Comparison of ENCODE assay signal across 17 cellular contexts in genomic region chr5:79011219-79011836, GRCh38. TPM values are rescaled to one million over a fixed set of nuclear protein-coding genes. Genes with fewer than 3 reads are reported as not detected.
DNase-seq lines count a peak whose midpoint lies in the region; ATAC-seq and TF ChIP-seq lines count a peak whose summit lies in the region.
"Had no signal": no experiment of that assay in that cellular context is flagged by ENCODE, and none has a peak within 500 bp of the region (broad histone marks: within the 10 kb centered on the region; RNA-seq: fewer than 3 reads in every experiment).

No MANE protein-coding gene starts in this region.

- no TSS peak for BruUV-seq in OCI-LY7 (replicated peaks; lab: Mats Ljungman, UMichigan)
- no TSS peak for BruUV-seq in PC-3 (replicated peaks; lab: Mats Ljungman, UMichigan)

- TF ChIP-seq CTCF in cardiac muscle cell (IDR thresholded peaks at IDR 0.05; ENCODE audit: low read depth, low read length) (peak; percentile 15), OCI-LY7 (conservative IDR thresholded peaks at IDR 0.05; ENCODE audit: low read length) (0 out of 2 replicates have a peak, but pooled peaks have one; percentile 34), fibroblast of mammary gland (conservative IDR thresholded peaks at IDR 0.05; ENCODE audit: control insufficient read depth, insufficient read depth, low read depth, low read length) (peak; percentile 35), PC-3 (conservative IDR thresholded peaks at IDR 0.05; ENCODE audit: low read depth, low read length) (no peak)

- no peaks in the 10 kb centered on the region for H3F3A ChIP-seq in PC-3 (ENCODE audit: low read length, unreplicated experiment)

- H3K79me2 ChIP-seq in OCI-LY7 (ENCODE audit: insufficient read depth, low read depth, low read length), result no peaks in the 10 kb centered on the region
- H3K79me2 ChIP-seq in PC-3 (ENCODE audit: low read length), result no peaks in the 10 kb centered on the region

- H3K9me2 ChIP-seq in OCI-LY7 (ENCODE audit: insufficient read depth, low read length) (no peaks in the 10 kb centered on the region), PC-3 (replicated peaks; ENCODE audit: low read length) (no peaks in the 10 kb centered on the region)

- H3K27me3 ChIP-seq in cardiac muscle cell (no peaks in the 10 kb centered on the region), right cardiac atrium (ENCODE audit: control insufficient read depth, insufficient read depth) (no peaks in the 10 kb centered on the region), PC-3 (ENCODE audit: low read length) (no peaks in the 10 kb centered on the region)
- H3K27me3 ChIP-seq: upper lobe of right lung had no signal

- H4K20me1 ChIP-seq in OCI-LY7 (ENCODE audit: insufficient read depth, low read length) (no peaks in the 10 kb centered on the region), PC-3 (ENCODE audit: low read length) (no peaks in the 10 kb centered on the region)

- DNase-seq in cardiac muscle cell (ENCODE audit: low read depth in 1 of 2, low spot score in 1 of 2), result peak in 1 of 2 donors; percentile 53
- DNase-seq in right cardiac atrium, result no peak
- DNase-seq in OCI-LY7 (ENCODE audit: low spot score), result no peak
- DNase-seq in fibroblast of mammary gland (ENCODE audit: low read depth), result peak; percentile 74
- DNase-seq in PC-3, result no peak
- DNase-seq: ACHN; activated CD8-positive, alpha-beta T cell treated with anti-CD3 and anti-CD28 coated beads for 36 hours; NCI-H1417; NCI-H226; retina; stimulated activated CD4-positive, alpha-beta T cell treated with anti-CD3 and anti-CD28 coated beads, Interleukin-2, amount 100 ng/mL, for 48 hours; upper lobe of right lung had no signal

- POLR2A ChIA-PET in OCI-LY7 (lab: Charles Lee), result no interaction called here
- POLR2A ChIA-PET in PC-3 (lab: Charles Lee; ENCODE audit: unreplicated experiment), result no interaction called here

- H3K4me2 ChIP-seq in OCI-LY7 (ENCODE audit: low read length) (no peak overlapping the region), PC-3 (ENCODE audit: low read length) (no peak overlapping the region)

- WGBS in right cardiac atrium, result 95% methylated on average over 1 of the region's 1 CpG

- H3K4me1 ChIP-seq in cardiac muscle cell (ENCODE audit: low read depth) (no peaks in the 10 kb centered on the region), right cardiac atrium (ENCODE audit: control insufficient read depth, insufficient read depth, low read length) (no peaks in the 10 kb centered on the region), OCI-LY7 (ENCODE audit: insufficient read depth, low read length, poor library complexity, severe bottlenecking) (no peaks in the 10 kb centered on the region), PC-3 (ENCODE audit: insufficient read depth, low read length) (no peaks in the 10 kb centered on the region)
- H3K4me1 ChIP-seq: upper lobe of right lung had no signal

- CTCF ChIA-PET in OCI-LY7 (lab: Charles Lee; ENCODE audit: unreplicated experiment) (no interaction called here), PC-3 (lab: Charles Lee) (no interaction called here)

- intact Hi-C loops in right cardiac atrium (cut with DNase I) (no loop called here), OCI-LY7 (cut with micrococcal nuclease; ENCODE audit: unreplicated experiment) (no loop called here), PC-3 (cut with micrococcal nuclease) (no loop called here)

- no peak overlapping the region for H3K4me3 ChIP-seq in cardiac muscle cell
- H3K4me3 ChIP-seq in right cardiac atrium (ENCODE audit: low read length), result no peak overlapping the region
- no peak overlapping the region for H3K4me3 ChIP-seq in OCI-LY7 (ENCODE audit: low read depth, low read length, poor library complexity, severe bottlenecking)
- H3K4me3 ChIP-seq in fibroblast of mammary gland (ENCODE audit: control insufficient read depth, low read depth, low read length), result no peak overlapping the region
- no peak overlapping the region for H3K4me3 ChIP-seq in PC-3 (ENCODE audit: low read length)
- H3K4me3 ChIP-seq: lung, SK-N-MC, upper lobe of right lung had no signal

- no peak overlapping the region for H3K9ac ChIP-seq in PC-3 (ENCODE audit: low read length)

- no peak overlapping the region for H3K27ac ChIP-seq in cardiac muscle cell
- H3K27ac ChIP-seq in right cardiac atrium (ENCODE audit: low read length), result no peak overlapping the region
- no peak overlapping the region for H3K27ac ChIP-seq in OCI-LY7 (ENCODE audit: low read depth, low read length, poor library complexity, severe bottlenecking)
- H3K27ac ChIP-seq in PC-3 (ENCODE audit: low read length), result no peak overlapping the region
- H3K27ac ChIP-seq: SK-N-MC, upper lobe of right lung had no signal

- no peak overlapping the region for H2AFZ ChIP-seq in OCI-LY7 (ENCODE audit: low read length)
- H2AFZ ChIP-seq in PC-3 (ENCODE audit: low read length), result no peak overlapping the region

- H3K36me3 ChIP-seq in cardiac muscle cell (no peaks in the 10 kb centered on the region), OCI-LY7 (ENCODE audit: insufficient read depth, low read length) (no peaks in the 10 kb centered on the region), PC-3 (ENCODE audit: low read depth, low read length) (no peaks in the 10 kb centered on the region)
- H3K36me3 ChIP-seq: upper lobe of right lung had no signal

- ATAC-seq in right cardiac atrium (no peak), HG03175 (IDR thresholded peaks at IDR 0.05; ENCODE audit: unreplicated experiment) (no peak), GM21367 (IDR thresholded peaks at IDR 0.05; ENCODE audit: unreplicated experiment) (no peak), PC-3 (no peak), GM21717 (IDR thresholded peaks at IDR 0.05; ENCODE audit: unreplicated experiment) (no peak)
- ATAC-seq: activated CD8-positive, alpha-beta T cell treated with anti-CD3 and anti-CD28 coated beads for 36 hours; upper lobe of right lung had no signal

- no peaks in the 10 kb centered on the region for H3K9me3 ChIP-seq in cardiac muscle cell (ENCODE audit: low read depth)
- no peaks in the 10 kb centered on the region for H3K9me3 ChIP-seq in right cardiac atrium (ENCODE audit: control insufficient read depth, low read length)
- no peaks in the 10 kb centered on the region for H3K9me3 ChIP-seq in OCI-LY7 (ENCODE audit: low read length)
- no peaks in the 10 kb centered on the region for H3K9me3 ChIP-seq in PC-3 (ENCODE audit: low read length)

RNA-seq across cellular contexts. Expression of gene ARSB, which starts 26.2 kb away (rescaled TPM):
- total RNA-seq in cardiac muscle cell (25.5 and 32.0 TPM in 2 replicates), right cardiac atrium (10 to 100 TPM; 11.0 to 14.1 (median 13.7) TPM), OCI-LY7 (2022) (8.9 and 9.2 TPM in 2 replicates), PC-3 (2014; rRNA removed) (7.1 and 8.1 TPM in 2 replicates)
- polyA plus RNA-seq in cardiac muscle cell (13.7 and 16.0 TPM in 2 replicates), right cardiac atrium (4.8 TPM)
- total RNA-seq in OCI-LY7 (2014; rRNA removed; shearing (Covaris generic)), result 5.6 and 9.2 TPM in 2 replicates

RNA-seq across cellular contexts. Expression of gene DMGDH, which starts 58.1 kb away (rescaled TPM):
- 4.3 and 8.9 TPM in 2 replicates for total RNA-seq in cardiac muscle cell
- 2.6 TPM in 1 of 2 replicates, not detected in the other for polyA plus RNA-seq in cardiac muscle cell
- 1 to 10 TPM; 4.3 to 7.0 (median 5.0) TPM for total RNA-seq in right cardiac atrium
- 1.9 TPM for polyA plus RNA-seq in right cardiac atrium
- not detected in 2 replicates for total RNA-seq in OCI-LY7 (2014; rRNA removed; shearing (Covaris generic))
- 1.1 and 1.5 TPM in 2 replicates for total RNA-seq in OCI-LY7 (2022)
- total RNA-seq in PC-3 (2014; rRNA removed), result 0.35 TPM in 1 of 2 replicates, not detected in the other

RNA-seq across cellular contexts. Expression of gene BHMT2, which starts 58.2 kb away (rescaled TPM):
- total RNA-seq in cardiac muscle cell (not detected in 2 replicates), right cardiac atrium (10 to 100 TPM; 16.4 to 40.3 (median 20.0) TPM), OCI-LY7 (2022) (not detected in 2 replicates), PC-3 (2014; rRNA removed) (not detected in 2 replicates)
- polyA plus RNA-seq in cardiac muscle cell (not detected in 2 replicates), right cardiac atrium (21.8 TPM)
- total RNA-seq in OCI-LY7 (2014; rRNA removed; shearing (Covaris generic)), result not detected in 2 replicates
- total RNA-seq: activated CD8-positive, alpha-beta T cell treated with anti-CD3 and anti-CD28 coated beads for 36 hours had no signal

Comparison
In these comparisons a context has a peak if more than half of its experiments do, and no peak if none do; other contexts are left out.
1. RNA of gene BHMT2, which starts 58.2 kb away (total RNA-seq): 16.4 to 40.3 TPM in right cardiac atrium; not detected in cardiac muscle cell, not detected in OCI-LY7 and not detected in PC-3; every median in the first group is over 10 times any median in the second.